6 cellular contexts compared by ENCODE assay signal in genomic region chr20:63686492-63687321, GRCh38. TPM values are rescaled to one million over a fixed set of nuclear protein-coding genes. Genes with fewer than 3 reads are reported as not detected.
DNase-seq lines count a peak whose midpoint lies in the region; ATAC-seq and TF ChIP-seq lines count a peak whose summit lies in the region.

No MANE protein-coding gene starts in this region.

- CTCF ChIA-PET in CD4-positive, alpha-beta T cell (lab: Charles Lee): no interaction called here
- CTCF ChIA-PET in activated naive CD4-positive, alpha-beta T cell treated with anti-CD3 and anti-CD28 coated beads, Interleukin-2, amount 10 ng/mL, durations not matched to agents 7 days and 5 days (lab: Charles Lee): no interaction called here

- intact Hi-C loops in CD4-positive, alpha-beta T cell (cut with DNase I, micrococcal nuclease): no loop called here
- intact Hi-C loops in lower lobe of right lung (cut with DNase I): no loop called here
- intact Hi-C loops in aorta (cut with DNase I): no loop called here

- H3K9me3 ChIP-seq in CD4-positive, alpha-beta T cell (ENCODE audit: control insufficient read depth, low read length): no peaks in the 10 kb centered on the region
- no peaks in the 10 kb centered on the region for H3K9me3 ChIP-seq in lower lobe of right lung
- H3K9me3 ChIP-seq in aorta (ENCODE audit: control insufficient read depth, low read length): no peaks in the 10 kb centered on the region

- POLR2A ChIA-PET in CD4-positive, alpha-beta T cell (lab: Charles Lee): interaction anchor here (0.6 to 1.6 kb wide), 4 partner anchors 10 to 285 kb away, joined by 3 to 5 read pairs (median 4); partner anchors contain the start of genes SLC2A4RG and TNFRSF6B

- H3K4me1 Mint-ChIP-seq in CD4-positive, alpha-beta T cell (ENCODE audit: low read depth): no peaks in the 10 kb centered on the region
- H3K4me1 Mint-ChIP-seq in activated naive CD4-positive, alpha-beta T cell treated with anti-CD3 and anti-CD28 coated beads, Interleukin-2, amount 10 ng/mL, durations not matched to agents 7 days and 5 days: peaks cover 9% of the 10 kb centered on the region

- ATAC-seq in CD4-positive, alpha-beta T cell (ENCODE audit: poor library complexity): peak; percentile 68
- ATAC-seq in lower lobe of right lung (peak; percentile 71 to 73), aorta (ENCODE audit: low FRiP score) (peak; percentile 69)

- H3K36me3 ChIP-seq in lower lobe of right lung: no peaks in the 10 kb centered on the region
- no peaks in the 10 kb centered on the region for H3K36me3 ChIP-seq in aorta (ENCODE audit: control insufficient read depth in 1 of 2, insufficient read depth in 2 of 2, low read length in 1 of 2)

- no peak for TF ChIP-seq CTCF in CD4-positive, alpha-beta T cell (IDR thresholded peaks at IDR 0.05)
- no peak for TF ChIP-seq CTCF in lower lobe of right lung (IDR thresholded peaks at IDR 0.05)

- H3K27me3 ChIP-seq in CD4-positive, alpha-beta T cell (ENCODE audit: control insufficient read depth, insufficient read depth, low read length): no peaks in the 10 kb centered on the region
- H3K27me3 ChIP-seq in lower lobe of right lung (ENCODE audit: low read depth) (no peaks in the 10 kb centered on the region), aorta (ENCODE audit: control insufficient read depth in 1 of 2, insufficient read depth in 2 of 2, low read length in 1 of 2) (no peaks in the 10 kb centered on the region)

- H3K36me3 Mint-ChIP-seq in CD4-positive, alpha-beta T cell (ENCODE audit: low read depth): no peaks in the 10 kb centered on the region
- peaks cover 2% of the 10 kb centered on the region for H3K36me3 Mint-ChIP-seq in activated naive CD4-positive, alpha-beta T cell treated with anti-CD3 and anti-CD28 coated beads, Interleukin-2, amount 10 ng/mL, durations not matched to agents 7 days and 5 days

- no peak for DNase-seq in CD4-positive, alpha-beta T cell
- DNase-seq in activated naive CD4-positive, alpha-beta T cell treated with anti-CD3 and anti-CD28 coated beads, Interleukin-2, amount 10 ng/mL, durations not matched to agents 7 days and 5 days: peak; percentile 40
- DNase-seq in lower lobe of right lung (peak; percentile 78), aorta (peak; percentile 88 to 91), NCI-H2029 (lab: John Stamatoyannopoulos, UW) (no peak), DMS153 treated with DMSO at 0.1 percent for 48 hours (lab: John Stamatoyannopoulos, UW; ENCODE audit: unreplicated experiment) (no peak)

- H3K27ac ChIP-seq in CD4-positive, alpha-beta T cell (ENCODE audit: low read depth, low read length): no peak overlapping the region
- peak overlapping the region; percentile 93 for H3K27ac ChIP-seq in lower lobe of right lung
- H3K27ac ChIP-seq in aorta (ENCODE audit: low read depth in 1 of 2, low read length in 2 of 2): no peak overlapping the region

- no peaks in the 10 kb centered on the region for H3K9me3 Mint-ChIP-seq in CD4-positive, alpha-beta T cell
- no peaks in the 10 kb centered on the region for H3K9me3 Mint-ChIP-seq in activated naive CD4-positive, alpha-beta T cell treated with anti-CD3 and anti-CD28 coated beads, Interleukin-2, amount 10 ng/mL, durations not matched to agents 7 days and 5 days

- 72 to 73% methylated on average over 45 of the region's 45 CpGs for WGBS in aorta, 2 donors

- no peak overlapping the region for H3K4me3 Mint-ChIP-seq in CD4-positive, alpha-beta T cell
- H3K4me3 Mint-ChIP-seq in activated naive CD4-positive, alpha-beta T cell treated with anti-CD3 and anti-CD28 coated beads, Interleukin-2, amount 10 ng/mL, durations not matched to agents 7 days and 5 days: no peak overlapping the region

- no peak overlapping the region for H3K27ac Mint-ChIP-seq in CD4-positive, alpha-beta T cell
- H3K27ac Mint-ChIP-seq in activated naive CD4-positive, alpha-beta T cell treated with anti-CD3 and anti-CD28 coated beads, Interleukin-2, amount 10 ng/mL, durations not matched to agents 7 days and 5 days: no peak overlapping the region

- peak overlapping the region; percentile 29 for H3K4me3 ChIP-seq in lower lobe of right lung
- H3K4me3 ChIP-seq in aorta (ENCODE audit: low read length in 2 of 2): no peak overlapping the region

- H3K4me1 ChIP-seq in lower lobe of right lung (peaks cover 62% of the 10 kb centered on the region), aorta (ENCODE audit: control insufficient read depth in 1 of 2, insufficient read depth in 2 of 2, low read length in 2 of 2) (no peaks in the 10 kb centered on the region)

- no peaks in the 10 kb centered on the region for H3K27me3 Mint-ChIP-seq in CD4-positive, alpha-beta T cell
- H3K27me3 Mint-ChIP-seq in activated naive CD4-positive, alpha-beta T cell treated with anti-CD3 and anti-CD28 coated beads, Interleukin-2, amount 10 ng/mL, durations not matched to agents 7 days and 5 days: no peaks in the 10 kb centered on the region

RNA-seq across cellular contexts. Expression of gene TNFRSF6B, which starts 9.7 kb away (rescaled TPM):
- 1 to 10 TPM; 2.5 to 2.6 TPM for total RNA-seq in CD4-positive, alpha-beta T cell
- total RNA-seq in lower lobe of right lung (5.3 TPM), aorta (10 to 100 TPM in 1 of 2 donors, 1 to 10 TPM in 1; 5.9 to 11.5 TPM)
- polyA plus RNA-seq in aorta: 10 to 100 TPM in 1 of 2 donors, 1 to 10 TPM in 1; 2.1 to 73.9 TPM

RNA-seq across cellular contexts. Expression of gene ARFRP1, which starts 21.1 kb away (rescaled TPM):
- total RNA-seq in CD4-positive, alpha-beta T cell: 10 to 100 TPM; 34.5 to 35.7 TPM
- total RNA-seq in lower lobe of right lung (44.3 TPM), aorta (10 to 100 TPM; 46.3 to 51.7 TPM)
- 10 to 100 TPM; 28.9 to 76.2 TPM for polyA plus RNA-seq in aorta

RNA-seq across cellular contexts. Expression of gene ZGPAT, which starts 21.1 kb away (rescaled TPM):
- total RNA-seq in CD4-positive, alpha-beta T cell: 10 to 100 TPM; 28.2 to 33.4 TPM
- 27.2 TPM for total RNA-seq in lower lobe of right lung
- 10 to 100 TPM; 20.8 to 28.6 TPM for total RNA-seq in aorta
- polyA plus RNA-seq in aorta: 10 to 100 TPM; 22.5 to 49.5 TPM

RNA-seq across cellular contexts. Expression of gene RTEL1, which starts 28.6 kb away (rescaled TPM):
- total RNA-seq in CD4-positive, alpha-beta T cell: 10 to 100 TPM; 25.5 to 27.6 TPM
- 23.8 TPM for total RNA-seq in lower lobe of right lung
- 10 to 100 TPM; 35.5 to 43.0 TPM for total RNA-seq in aorta
- polyA plus RNA-seq in aorta: 100 to 1,000 TPM in 1 of 2 donors, 1 to 10 TPM in 1; 6.8 to 114 TPM

RNA-seq across cellular contexts. Expression of gene STMN3, which starts 33.5 kb away (rescaled TPM):
- 100 to 1,000 TPM; 122 to 127 TPM for total RNA-seq in CD4-positive, alpha-beta T cell
- total RNA-seq in lower lobe of right lung (12.1 TPM), aorta (10 to 100 TPM; 10.5 to 31.2 TPM)
- polyA plus RNA-seq in aorta: 10 to 100 TPM; 11.3 to 26.1 TPM

Comparison
In these comparisons a context has a peak if more than half of its experiments do, and no peak if none do; other contexts are left out.
1. DNase-seq: peak in activated naive CD4-positive, alpha-beta T cell treated with anti-CD3 and anti-CD28 coated beads, Interleukin-2, amount 10 ng/mL, durations not matched to agents 7 days and 5 days (single experiment), lower lobe of right lung (single experiment) and aorta (2 of 2); none in CD4-positive, alpha-beta T cell (0 of 10), NCI-H2029 (single experiment) and DMS153 treated with DMSO at 0.1 percent for 48 hours (single experiment).
2. Peak in every context shown above with its lines, with median percentiles within 50 percentile points of each other: ATAC-seq.